Comparison of ENCODE assay signal across 1 cellular context in the genomic region with DNA sequence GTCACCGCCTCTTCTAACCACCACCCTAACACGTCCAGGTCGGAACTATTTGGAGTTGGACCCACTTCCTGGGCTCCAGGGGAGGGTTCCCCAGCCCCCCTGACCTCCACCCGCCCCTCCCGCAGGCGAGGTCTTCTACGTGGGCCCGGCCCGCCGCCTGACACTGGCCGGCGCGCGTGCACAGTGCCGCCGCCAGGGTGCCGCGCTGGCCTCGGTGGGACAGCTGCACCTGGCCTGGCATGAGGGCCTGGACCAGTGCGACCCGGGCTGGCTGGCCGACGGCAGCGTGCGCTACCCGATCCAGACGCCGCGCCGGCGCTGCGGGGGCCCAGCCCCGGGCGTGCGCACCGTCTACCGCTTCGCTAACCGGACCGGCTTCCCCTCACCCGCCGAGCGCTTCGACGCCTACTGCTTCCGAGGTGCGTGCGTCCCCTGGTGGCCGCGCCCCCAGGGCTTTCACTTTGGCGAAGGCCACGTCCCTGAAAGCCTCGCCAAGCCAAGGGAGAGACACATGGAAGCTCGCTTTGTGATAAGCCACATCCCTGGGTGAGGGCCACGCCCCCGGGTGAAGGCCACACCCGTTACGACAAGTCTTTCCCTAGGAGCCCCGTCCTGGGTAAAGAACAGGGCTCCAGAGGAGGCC.
TF ChIP-seq lines count a peak whose summit lies in the region.

No MANE protein-coding gene starts in this region.

TF ChIP-seq in WTC11, 78 proteins besides CTCF, POLR2A, EP300 and RAD21 (continued from another document and continues in another):
- TF ChIP-seq HMGXB4 (CRISPR knock-in tag; IDR thresholded peaks at IDR 0.05): peak; percentile 87
- no peak for TF ChIP-seq TP53 (CRISPR knock-in tag; IDR thresholded peaks at IDR 0.05)
- no peak; the same call in 1 of the 2 replicates for TF ChIP-seq IRF1 (CRISPR knock-in tag; IDR thresholded peaks at IDR 0.05)
- TF ChIP-seq ATF1 (CRISPR knock-in tag; IDR thresholded peaks at IDR 0.05): no peak
- TF ChIP-seq IRF2 (CRISPR knock-in tag; IDR thresholded peaks at IDR 0.05; ENCODE audit: borderline replicate concordance, low read depth): no peak
- TF ChIP-seq, protein P1, sequence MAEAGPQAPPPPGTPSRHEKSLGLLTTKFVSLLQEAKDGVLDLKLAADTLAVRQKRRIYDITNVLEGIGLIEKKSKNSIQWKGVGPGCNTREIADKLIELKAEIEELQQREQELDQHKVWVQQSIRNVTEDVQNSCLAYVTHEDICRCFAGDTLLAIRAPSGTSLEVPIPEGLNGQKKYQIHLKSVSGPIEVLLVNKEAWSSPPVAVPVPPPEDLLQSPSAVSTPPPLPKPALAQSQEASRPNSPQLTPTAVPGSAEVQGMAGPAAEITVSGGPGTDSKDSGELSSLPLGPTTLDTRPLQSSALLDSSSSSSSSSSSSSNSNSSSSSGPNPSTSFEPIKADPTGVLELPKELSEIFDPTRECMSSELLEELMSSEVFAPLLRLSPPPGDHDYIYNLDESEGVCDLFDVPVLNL (CRISPR knock-in tag; IDR thresholded peaks at IDR 0.05; ENCODE audit: borderline replicate concordance, low read depth): no peak
- TF ChIP-seq, protein P2, sequence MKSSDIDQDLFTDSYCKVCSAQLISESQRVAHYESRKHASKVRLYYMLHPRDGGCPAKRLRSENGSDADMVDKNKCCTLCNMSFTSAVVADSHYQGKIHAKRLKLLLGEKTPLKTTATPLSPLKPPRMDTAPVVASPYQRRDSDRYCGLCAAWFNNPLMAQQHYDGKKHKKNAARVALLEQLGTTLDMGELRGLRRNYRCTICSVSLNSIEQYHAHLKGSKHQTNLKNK (CRISPR knock-in tag; IDR thresholded peaks at IDR 0.05): no peak
- no peak for TF ChIP-seq ZNF219 (CRISPR knock-in tag; IDR thresholded peaks at IDR 0.05; ENCODE audit: borderline replicate concordance)
- TF ChIP-seq SOX15 (CRISPR knock-in tag; IDR thresholded peaks at IDR 0.05): no peak
- peak; percentile 70; the same call in 1 of the 2 replicates for TF ChIP-seq E2F1 (CRISPR knock-in tag; IDR thresholded peaks at IDR 0.05)
- TF ChIP-seq ELF4 (CRISPR knock-in tag; IDR thresholded peaks at IDR 0.05; ENCODE audit: low read depth): 0 out of 2 replicates have a peak, but pooled peaks have one; percentile 71
- TF ChIP-seq ZNF671 (CRISPR knock-in tag; IDR thresholded peaks at IDR 0.05): no peak
- no peak for TF ChIP-seq PREB (CRISPR knock-in tag; IDR thresholded peaks at IDR 0.05; ENCODE audit: borderline replicate concordance)
- TF ChIP-seq, protein P3, sequence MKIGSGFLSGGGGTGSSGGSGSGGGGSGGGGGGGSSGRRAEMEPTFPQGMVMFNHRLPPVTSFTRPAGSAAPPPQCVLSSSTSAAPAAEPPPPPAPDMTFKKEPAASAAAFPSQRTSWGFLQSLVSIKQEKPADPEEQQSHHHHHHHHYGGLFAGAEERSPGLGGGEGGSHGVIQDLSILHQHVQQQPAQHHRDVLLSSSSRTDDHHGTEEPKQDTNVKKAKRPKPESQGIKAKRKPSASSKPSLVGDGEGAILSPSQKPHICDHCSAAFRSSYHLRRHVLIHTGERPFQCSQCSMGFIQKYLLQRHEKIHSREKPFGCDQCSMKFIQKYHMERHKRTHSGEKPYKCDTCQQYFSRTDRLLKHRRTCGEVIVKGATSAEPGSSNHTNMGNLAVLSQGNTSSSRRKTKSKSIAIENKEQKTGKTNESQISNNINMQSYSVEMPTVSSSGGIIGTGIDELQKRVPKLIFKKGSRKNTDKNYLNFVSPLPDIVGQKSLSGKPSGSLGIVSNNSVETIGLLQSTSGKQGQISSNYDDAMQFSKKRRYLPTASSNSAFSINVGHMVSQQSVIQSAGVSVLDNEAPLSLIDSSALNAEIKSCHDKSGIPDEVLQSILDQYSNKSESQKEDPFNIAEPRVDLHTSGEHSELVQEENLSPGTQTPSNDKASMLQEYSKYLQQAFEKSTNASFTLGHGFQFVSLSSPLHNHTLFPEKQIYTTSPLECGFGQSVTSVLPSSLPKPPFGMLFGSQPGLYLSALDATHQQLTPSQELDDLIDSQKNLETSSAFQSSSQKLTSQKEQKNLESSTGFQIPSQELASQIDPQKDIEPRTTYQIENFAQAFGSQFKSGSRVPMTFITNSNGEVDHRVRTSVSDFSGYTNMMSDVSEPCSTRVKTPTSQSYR (CRISPR knock-in tag; IDR thresholded peaks at IDR 0.05): no peak
- TF ChIP-seq CREM (CRISPR knock-in tag; IDR thresholded peaks at IDR 0.05): 0 out of 2 replicates have a peak, but pooled peaks have one; percentile 47
- TF ChIP-seq, protein P4, sequence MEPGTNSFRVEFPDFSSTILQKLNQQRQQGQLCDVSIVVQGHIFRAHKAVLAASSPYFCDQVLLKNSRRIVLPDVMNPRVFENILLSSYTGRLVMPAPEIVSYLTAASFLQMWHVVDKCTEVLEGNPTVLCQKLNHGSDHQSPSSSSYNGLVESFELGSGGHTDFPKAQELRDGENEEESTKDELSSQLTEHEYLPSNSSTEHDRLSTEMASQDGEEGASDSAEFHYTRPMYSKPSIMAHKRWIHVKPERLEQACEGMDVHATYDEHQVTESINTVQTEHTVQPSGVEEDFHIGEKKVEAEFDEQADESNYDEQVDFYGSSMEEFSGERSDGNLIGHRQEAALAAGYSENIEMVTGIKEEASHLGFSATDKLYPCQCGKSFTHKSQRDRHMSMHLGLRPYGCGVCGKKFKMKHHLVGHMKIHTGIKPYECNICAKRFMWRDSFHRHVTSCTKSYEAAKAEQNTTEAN (CRISPR knock-in tag; IDR thresholded peaks at IDR 0.05): peak; percentile 75; the same call in 1 of the 2 replicates
- TF ChIP-seq AFF4 (CRISPR knock-in tag; IDR thresholded peaks at IDR 0.05; ENCODE audit: borderline replicate concordance): no peak
- TF ChIP-seq OVOL2 (CRISPR knock-in tag; IDR thresholded peaks at IDR 0.05; ENCODE audit: borderline replicate concordance): no peak
- TF ChIP-seq ETV6 (CRISPR knock-in tag; IDR thresholded peaks at IDR 0.05): peak; percentile 82; the same call in 1 of the 2 replicates
- peak; percentile 96 for TF ChIP-seq FOXP1 (CRISPR knock-in tag; IDR thresholded peaks at IDR 0.05; ENCODE audit: borderline replicate concordance)
- TF ChIP-seq ZNF121 (CRISPR knock-in tag; IDR thresholded peaks at IDR 0.05): peak; percentile 93
- TF ChIP-seq MLX (CRISPR knock-in tag; IDR thresholded peaks at IDR 0.05): 0 out of 2 replicates have a peak, but pooled peaks have one; percentile 13
- peak; percentile 81; the same call in 1 of the 2 replicates for TF ChIP-seq SMAD3 (CRISPR knock-in tag; IDR thresholded peaks at IDR 0.05; ENCODE audit: borderline replicate concordance)
- no peak for TF ChIP-seq PRRX2 (CRISPR knock-in tag; IDR thresholded peaks at IDR 0.05)
- no peak for TF ChIP-seq ZSCAN18 (CRISPR knock-in tag; IDR thresholded peaks at IDR 0.05)
- no peak for TF ChIP-seq GTF2I (CRISPR knock-in tag; conservative IDR thresholded peaks at IDR 0.05)
- TF ChIP-seq AR (CRISPR knock-in tag; IDR thresholded peaks at IDR 0.05): no peak
- TF ChIP-seq, protein P5, sequence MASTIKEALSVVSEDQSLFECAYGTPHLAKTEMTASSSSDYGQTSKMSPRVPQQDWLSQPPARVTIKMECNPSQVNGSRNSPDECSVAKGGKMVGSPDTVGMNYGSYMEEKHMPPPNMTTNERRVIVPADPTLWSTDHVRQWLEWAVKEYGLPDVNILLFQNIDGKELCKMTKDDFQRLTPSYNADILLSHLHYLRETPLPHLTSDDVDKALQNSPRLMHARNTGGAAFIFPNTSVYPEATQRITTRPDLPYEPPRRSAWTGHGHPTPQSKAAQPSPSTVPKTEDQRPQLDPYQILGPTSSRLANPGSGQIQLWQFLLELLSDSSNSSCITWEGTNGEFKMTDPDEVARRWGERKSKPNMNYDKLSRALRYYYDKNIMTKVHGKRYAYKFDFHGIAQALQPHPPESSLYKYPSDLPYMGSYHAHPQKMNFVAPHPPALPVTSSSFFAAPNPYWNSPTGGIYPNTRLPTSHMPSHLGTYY (CRISPR knock-in tag; IDR thresholded peaks at IDR 0.05): no peak
